ENCODE assay signal across 8 cellular contexts in genomic region chr20:3847419-3847940, GRCh38. TPM values are rescaled to one million over a fixed set of nuclear protein-coding genes. Genes with fewer than 3 reads are reported as not detected.
A peak's percentile ranks its signal among the peaks of the same experiment; 100 is the strongest.
DNase-seq lines count a peak whose midpoint lies in the region; ATAC-seq and TF ChIP-seq lines count a peak whose summit lies in the region.

No MANE protein-coding gene starts in this region.

- H3K27me3 Mint-ChIP-seq in mesothelial cell of epicardium (ENCODE audit: low read depth): no peaks in the 10 kb centered on the region

- DNase-seq in AG04450 (ENCODE audit: low read depth, low spot score): no peak
- peak in 1 of 61 donors; percentile 22 for DNase-seq in caudate nucleus (lab: John Stamatoyannopoulos, UW)
- no peak for DNase-seq in mesothelial cell of epicardium (ENCODE audit: low spot score in 2 of 2, unreplicated experiment in 2 of 2)
- DNase-seq in LoVo (ENCODE audit: low spot score): no peak
- DNase-seq in GM19240 (ENCODE audit: insufficient read length, low spot score): no peak

- peaks cover 2% of the 10 kb centered on the region; the same call in 1 of the 2 replicates for H3K36me3 ChIP-seq in HUES6 (ENCODE audit: control insufficient read depth, insufficient read depth, low read length)

- TF ChIP-seq CTCF in AG04450 (IDR thresholded peaks at IDR 0.05; ENCODE audit: low read depth, low read length) (no peak), mesothelial cell of epicardium (IDR thresholded peaks at IDR 0.05; ENCODE audit: unreplicated experiment) (no peak)

- peak overlapping the region; percentile 93 for H3K27ac Mint-ChIP-seq in mesothelial cell of epicardium

- POLR2A ChIA-PET in AG04450 (lab: Yijun Ruan, JAX): interaction anchor here (0.6 kb wide), 1 partner anchor 11 kb away, joined by 5 read pairs; no protein-coding TSS in a partner anchor

- CTCF ChIA-PET in AG04450 (lab: Charles Lee): no interaction called here

- no peaks in the 10 kb centered on the region for H3K9me3 Mint-ChIP-seq in mesothelial cell of epicardium

- ATAC-seq in HG03095 (IDR thresholded peaks at IDR 0.05; ENCODE audit: unreplicated experiment) (no peak), GM21717 (IDR thresholded peaks at IDR 0.05; ENCODE audit: unreplicated experiment) (no peak)

- H3K4me3 ChIP-seq in AG04450 (ENCODE audit: low read depth, low read length) (peak overlapping the region; percentile 83), HUES6 (ENCODE audit: low read depth, low read length) (peak overlapping the region; percentile 99)

- H3K4me1 ChIP-seq in HUES6 (ENCODE audit: control insufficient read depth, insufficient read depth, low read length): peaks cover 6% of the 10 kb centered on the region; the same call in 1 of the 2 replicates

- no peaks in the 10 kb centered on the region; the same call in 1 of the 2 replicates for H3K9me3 ChIP-seq in AG04450 (ENCODE audit: control insufficient read depth, insufficient read depth, low read length)
- no peaks in the 10 kb centered on the region for H3K9me3 ChIP-seq in HUES6 (ENCODE audit: control insufficient read depth, insufficient read depth, low read depth, low read length)

- H3K9ac ChIP-seq in HUES6 (ENCODE audit: low read length): peak overlapping the region; percentile 84

- peak overlapping the region; percentile 84 for H3K4me3 Mint-ChIP-seq in mesothelial cell of epicardium

- peaks cover 18% of the 10 kb centered on the region for H3K4me1 Mint-ChIP-seq in mesothelial cell of epicardium

- H3K27ac ChIP-seq in AG04450 (ENCODE audit: low read depth, low read length): peak overlapping the region; percentile 11
- H3K27ac ChIP-seq in HUES6 (ENCODE audit: low read depth, low read length): no peak overlapping the region; the same call in 1 of the 2 replicates
- peak overlapping the region; percentile 94 for H3K27ac ChIP-seq in caudate nucleus (ENCODE audit: low read depth, low read length)

- H3K27me3 ChIP-seq in AG04450 (ENCODE audit: control insufficient read depth, insufficient read depth, low read length) (no peaks in the 10 kb centered on the region), HUES6 (ENCODE audit: control insufficient read depth, insufficient read depth, low read length) (no peaks in the 10 kb centered on the region)

- peaks cover 8% of the 10 kb centered on the region for H3K36me3 Mint-ChIP-seq in mesothelial cell of epicardium

RNA-seq across cellular contexts. Expression of gene MAVS, which starts 0.8 kb away (rescaled TPM):
- 16.4 and 18.2 TPM in 2 replicates for polyA plus RNA-seq in AG04450 (2011; rRNA removed)
- 40.2 and 42.4 TPM in 2 replicates for polyA minus RNA-seq in AG04450 (2011; rRNA and poly(A)+ RNA removed)
- 37.1 to 38.3 TPM (median 37.3 TPM) in 3 replicates for total RNA-seq in mesothelial cell of epicardium

RNA-seq across cellular contexts. Expression of gene AP5S1, which starts 27.1 kb away (rescaled TPM):
- 7.8 and 11.7 TPM in 2 replicates for polyA plus RNA-seq in AG04450 (2011; rRNA removed)
- polyA minus RNA-seq in AG04450 (2011; rRNA and poly(A)+ RNA removed): 10.3 and 14.3 TPM in 2 replicates
- 13.8 to 14.5 TPM (median 14.0 TPM) in 3 replicates for total RNA-seq in mesothelial cell of epicardium

RNA-seq across cellular contexts. Expression of gene PANK2, which starts 41.7 kb away (rescaled TPM):
- 24.9 and 32.2 TPM in 2 replicates for polyA plus RNA-seq in AG04450 (2011; rRNA removed)
- polyA minus RNA-seq in AG04450 (2011; rRNA and poly(A)+ RNA removed): 27.8 and 35.2 TPM in 2 replicates
- total RNA-seq in mesothelial cell of epicardium: 48.3 to 52.5 TPM (median 48.7 TPM) in 3 replicates

RNA-seq across cellular contexts. Expression of gene CDC25B, which starts 51.4 kb away (rescaled TPM):
- 57.3 and 58.9 TPM in 2 replicates for polyA plus RNA-seq in AG04450 (2011; rRNA removed)
- 41.1 and 48.7 TPM in 2 replicates for polyA minus RNA-seq in AG04450 (2011; rRNA and poly(A)+ RNA removed)
- 29.4 to 33.9 TPM (median 29.6 TPM) in 3 replicates for total RNA-seq in mesothelial cell of epicardium
